1 cellular context compared by ENCODE assay signal in genomic region chr16:31273676-31274075, GRCh38.
TF ChIP-seq lines count a peak whose summit lies in the region.

No MANE protein-coding gene starts in this region.

TF ChIP-seq in H1, 55 proteins besides CTCF, POLR2A, EP300 and RAD21:
- no peak for TF ChIP-seq RBBP5 (IDR thresholded peaks at IDR 0.05; ENCODE audit: borderline replicate concordance, low read depth, low read length)
- no peak for TF ChIP-seq CREB1 (IDR thresholded peaks at IDR 0.05)
- TF ChIP-seq CTBP2 (IDR thresholded peaks at IDR 0.05; ENCODE audit: borderline replicate concordance, insufficient read depth, insufficient read length, low read length), result no peak
- TF ChIP-seq EGR1 (IDR thresholded peaks at IDR 0.05; ENCODE audit: borderline replicate concordance, low read depth, low read length), result no peak
- no peak for TF ChIP-seq MAFK (IDR thresholded peaks at IDR 0.05; ENCODE audit: low read depth, low read length)
- no peak for TF ChIP-seq SP2 (IDR thresholded peaks at IDR 0.05; ENCODE audit: low read length)
- TF ChIP-seq JUND (IDR thresholded peaks at IDR 0.05; ENCODE audit: low read length), result no peak
- TF ChIP-seq SP4 (IDR thresholded peaks at IDR 0.05; ENCODE audit: low read length), result no peak
- TF ChIP-seq NRF1 (IDR thresholded peaks at IDR 0.05; ENCODE audit: low read depth, low read length), result no peak
- no peak for TF ChIP-seq TAF1 (IDR thresholded peaks at IDR 0.05; ENCODE audit: low read depth, low read length)
